In genomic region chr5:174338204-174339010, GRCh38 we compare ENCODE assay signal across 18 cellular contexts.
DNase-seq lines count a peak whose midpoint lies in the region; ATAC-seq and TF ChIP-seq lines count a peak whose summit lies in the region.
"Had no signal": no experiment of that assay in that cellular context is flagged by ENCODE, and none has a peak within 500 bp of the region (broad histone marks: within the 10 kb centered on the region; RNA-seq: fewer than 3 reads in every experiment).

No MANE protein-coding gene starts in this region.

- CTCF ChIA-PET in PC-9 (lab: Charles Lee), result no interaction called here

- in situ Hi-C loops in GM23248 (cut with MboI), result no loop called here

- WGBS in GM23248 (ENCODE audit: low coverage in 1 of 2, low lambda C conversion rate in 2 of 2, missing lambda C conversion rate in 2 of 2), 2 experiments, result 4% methylated on average over 12 of the region's 12 CpGs

- H3K27me3 ChIP-seq in GM23248 (replicated peaks; ENCODE audit: insufficient read depth) (peaks cover 29% of the 10 kb centered on the region), PC-9 (ENCODE audit: insufficient read depth, low read depth) (peaks cover 73% of the 10 kb centered on the region), osteoblast (ENCODE audit: insufficient read depth, low read length) (no peaks in the 10 kb centered on the region)

- H3K27me3 Mint-ChIP-seq in activated naive CD8-positive, alpha-beta T cell treated with anti-CD3 and anti-CD28 coated beads, Interleukin-2, amount 50 U/mL, for 24 hours, result peaks cover 6% of the 10 kb centered on the region
- H3K27me3 Mint-ChIP-seq in effector memory CD8-positive, alpha-beta T cell, result peaks cover 8 to 45% of the 10 kb centered on the region in 2 donors

- H4K20me1 ChIP-seq in GM23248 (ENCODE audit: insufficient read depth) (no peaks in the 10 kb centered on the region), PC-9 (ENCODE audit: insufficient read depth) (no peaks in the 10 kb centered on the region), osteoblast (ENCODE audit: insufficient read depth, low read length) (no peaks in the 10 kb centered on the region)

- peaks cover 4% of the 10 kb centered on the region; the same call in 1 of the 2 replicates for H3K4me1 ChIP-seq in GM23248 (ENCODE audit: insufficient read depth)
- H3K4me1 ChIP-seq in PC-9 (replicated peaks; ENCODE audit: insufficient read depth), result 0 out of 2 replicates have a peak, but pooled peaks cover 3% of the 10 kb centered on the region
- H3K4me1 ChIP-seq in osteoblast (ENCODE audit: insufficient read depth, low read length), result no peaks in the 10 kb centered on the region
- H3K4me1 ChIP-seq: SJCRH30 had no signal

- H3K4me3 Mint-ChIP-seq in activated naive CD8-positive, alpha-beta T cell treated with anti-CD3 and anti-CD28 coated beads, Interleukin-2, amount 50 U/mL, for 24 hours, result no peak overlapping the region
- no peak overlapping the region for H3K4me3 Mint-ChIP-seq in effector memory CD8-positive, alpha-beta T cell
- H3K4me3 Mint-ChIP-seq: activated T-cell treated with anti-CD3 and anti-CD28 coated beads, Interleukin-2, amount 50 U/mL, for 72 hours; dendritic cell treated with granulocyte-macrophage colony-stimulating factor and Interleukin-4, amounts not matched to agents 40 ng/mL and 50 ng/mL, for 4 days; neural crest cell; stimulated activated naive CD8-positive, alpha-beta T cell treated with anti-CD3 and anti-CD28 coated beads, Interleukin-15, Interleukin-2, amounts not matched to agents 100 ng/mL and 50 ng/mL, for 24 hours had no signal

- no peaks in the 10 kb centered on the region for H3K36me3 ChIP-seq in GM23248 (ENCODE audit: low read depth)
- H3K36me3 ChIP-seq in PC-9 (ENCODE audit: low read depth), result no peaks in the 10 kb centered on the region
- H3K36me3 ChIP-seq in osteoblast (ENCODE audit: insufficient read depth, low read length), result no peaks in the 10 kb centered on the region
- H3K36me3 ChIP-seq: SJCRH30 had no signal

- H3K9me3 Mint-ChIP-seq in activated naive CD8-positive, alpha-beta T cell treated with anti-CD3 and anti-CD28 coated beads, Interleukin-2, amount 50 U/mL, for 24 hours, result no peaks in the 10 kb centered on the region
- peaks cover 0 to 6% of the 10 kb centered on the region in 2 donors for H3K9me3 Mint-ChIP-seq in effector memory CD8-positive, alpha-beta T cell
- H3K9me3 Mint-ChIP-seq: activated T-cell treated with anti-CD3 and anti-CD28 coated beads, Interleukin-2, amount 50 U/mL, for 72 hours; dendritic cell treated with granulocyte-macrophage colony-stimulating factor and Interleukin-4, amounts not matched to agents 40 ng/mL and 50 ng/mL, for 4 days; neural crest cell; stimulated activated naive CD8-positive, alpha-beta T cell treated with anti-CD3 and anti-CD28 coated beads, Interleukin-15, Interleukin-2, amounts not matched to agents 100 ng/mL and 50 ng/mL, for 24 hours had no signal

- no peaks in the 10 kb centered on the region for H3K9me2 ChIP-seq in GM23248 (ENCODE audit: insufficient read depth)
- H3K9me2 ChIP-seq in PC-9 (ENCODE audit: insufficient read depth), result no peaks in the 10 kb centered on the region

- H3K9ac ChIP-seq in GM23248, result no peak overlapping the region

- H2AFZ ChIP-seq in GM23248 (no peak overlapping the region), PC-9 (no peak overlapping the region), osteoblast (ENCODE audit: low read length) (no peak overlapping the region)

- no peak overlapping the region for H3K4me3 ChIP-seq in GM23248
- H3K4me3 ChIP-seq in PC-9, result peak overlapping the region; percentile 25; the same call in 1 of the 2 replicates
- H3K4me3 ChIP-seq in fibroblast of pulmonary artery (replicated peaks; ENCODE audit: low read depth, low read length), result no peak overlapping the region
- H3K4me3 ChIP-seq in osteoblast (ENCODE audit: insufficient read depth, low read length), result no peak overlapping the region
- H3K4me3 ChIP-seq: SJCRH30 had no signal

- no peaks in the 10 kb centered on the region for H3K36me3 Mint-ChIP-seq in activated naive CD8-positive, alpha-beta T cell treated with anti-CD3 and anti-CD28 coated beads, Interleukin-2, amount 50 U/mL, for 24 hours (ENCODE audit: low read depth)
- no peaks in the 10 kb centered on the region for H3K36me3 Mint-ChIP-seq in effector memory CD8-positive, alpha-beta T cell (ENCODE audit: insufficient read depth)

- H3K9me3 ChIP-seq in GM23248 (ENCODE audit: low read depth), result no peaks in the 10 kb centered on the region
- H3K9me3 ChIP-seq in PC-9 (ENCODE audit: insufficient read depth, low read depth), result no peaks in the 10 kb centered on the region
- no peaks in the 10 kb centered on the region for H3K9me3 ChIP-seq in osteoblast (ENCODE audit: low read depth, low read length)
- H3K9me3 ChIP-seq: SJCRH30 had no signal

- no peak overlapping the region for H3K27ac Mint-ChIP-seq in activated naive CD8-positive, alpha-beta T cell treated with anti-CD3 and anti-CD28 coated beads, Interleukin-2, amount 50 U/mL, for 24 hours
- no peak overlapping the region for H3K27ac Mint-ChIP-seq in effector memory CD8-positive, alpha-beta T cell
- H3K27ac Mint-ChIP-seq: activated T-cell treated with anti-CD3 and anti-CD28 coated beads, Interleukin-2, amount 50 U/mL, for 72 hours; dendritic cell treated with granulocyte-macrophage colony-stimulating factor and Interleukin-4, amounts not matched to agents 40 ng/mL and 50 ng/mL, for 4 days; stimulated activated naive CD8-positive, alpha-beta T cell treated with anti-CD3 and anti-CD28 coated beads, Interleukin-15, Interleukin-2, amounts not matched to agents 100 ng/mL and 50 ng/mL, for 24 hours had no signal

- H3K4me2 ChIP-seq in GM23248 (ENCODE audit: unreplicated experiment) (no peak overlapping the region), PC-9 (peak overlapping the region; percentile 45), osteoblast (ENCODE audit: insufficient read depth, low read length) (no peak overlapping the region)

- no TSS peak for BruUV-seq in PC-9 (replicated peaks; lab: Mats Ljungman, UMichigan)

- no peak for TF ChIP-seq CTCF in PC-9 (conservative IDR thresholded peaks at IDR 0.05)
- no peak for TF ChIP-seq CTCF in fibroblast of pulmonary artery (IDR thresholded peaks at IDR 0.05; ENCODE audit: low read length, missing control alignments)
- no peak for TF ChIP-seq CTCF in osteoblast (IDR thresholded peaks at IDR 0.05; ENCODE audit: extremely low read depth, low read depth, low read length)

- no peak for ATAC-seq in activated naive CD8-positive, alpha-beta T cell treated with anti-CD3 and anti-CD28 coated beads, Interleukin-2, amount 50 U/mL, for 24 hours
- no peak for ATAC-seq in HG02571 (IDR thresholded peaks at IDR 0.05; ENCODE audit: unreplicated experiment)
- ATAC-seq in effector memory CD8-positive, alpha-beta T cell (replicated peaks), result no peak
- ATAC-seq: activated T-cell treated with anti-CD3 and anti-CD28 coated beads, Interleukin-2, amount 50 U/mL, for 72 hours had no signal

- POLR2A ChIA-PET in PC-9 (lab: Charles Lee; ENCODE audit: unreplicated experiment), result interaction anchor here (0.6 kb wide), 1 partner anchor 37 kb away, joined by 3 read pairs; no protein-coding TSS in a partner anchor

- intact Hi-C loops in PC-9 (cut with micrococcal nuclease; ENCODE audit: unreplicated experiment), result no loop called here

- peak; percentile 25 for DNase-seq in GM23248
- peak in 1 of 2 experiments; percentile 31 for DNase-seq in PC-9
- peak; percentile 13 for DNase-seq in fibroblast of pulmonary artery (ENCODE audit: low read depth)
- DNase-seq in osteoblast (ENCODE audit: insufficient read length, low spot score, missing footprints), result peak; percentile 75
- no peak for DNase-seq in activated naive CD8-positive, alpha-beta T cell treated with anti-CD3 and anti-CD28 coated beads, Interleukin-2, amount 50 U/mL, for 24 hours
- DNase-seq in effector memory CD8-positive, alpha-beta T cell, result no peak
- no peak for DNase-seq in mesenteric fat pad (ENCODE audit: low spot score)
- DNase-seq: activated CD4-positive, alpha-beta T cell treated with anti-CD3 and anti-CD28 coated beads, Interleukin-2, amount 50 U/mL, for 4 hours; activated T-cell treated with anti-CD3 and anti-CD28 coated beads, Interleukin-2, amount 50 U/mL, for 72 hours; amniotic stem cell; DMS53; hippocampal formation; NCI-H2107; SJCRH30 had no signal

- H3F3A ChIP-seq in GM23248 (ENCODE audit: insufficient read depth) (no peaks in the 10 kb centered on the region), PC-9 (ENCODE audit: insufficient read depth, low read depth) (no peaks in the 10 kb centered on the region)

- H3K79me2 ChIP-seq in GM23248 (ENCODE audit: insufficient read depth) (no peaks in the 10 kb centered on the region), PC-9 (ENCODE audit: low read depth) (no peaks in the 10 kb centered on the region), osteoblast (ENCODE audit: insufficient read depth, low read length) (no peaks in the 10 kb centered on the region)

- H3K4me1 Mint-ChIP-seq in activated naive CD8-positive, alpha-beta T cell treated with anti-CD3 and anti-CD28 coated beads, Interleukin-2, amount 50 U/mL, for 24 hours, result no peaks in the 10 kb centered on the region
- H3K4me1 Mint-ChIP-seq in effector memory CD8-positive, alpha-beta T cell (ENCODE audit: low read depth in 2 of 2), result no peaks in the 10 kb centered on the region

- H3K27ac ChIP-seq in GM23248 (no peak overlapping the region), PC-9 (no peak overlapping the region), osteoblast (ENCODE audit: low read depth, low read length) (no peak overlapping the region)
- H3K27ac ChIP-seq: SJCRH30 had no signal

Comparison
In these comparisons a context has a peak if more than half of its experiments do, and no peak if none do; other contexts are left out.
1. DNase-seq: peak in GM23248 (single experiment), fibroblast of pulmonary artery (single experiment) and osteoblast (single experiment); none in activated naive CD8-positive, alpha-beta T cell treated with anti-CD3 and anti-CD28 coated beads, Interleukin-2, amount 50 U/mL, for 24 hours (single experiment), effector memory CD8-positive, alpha-beta T cell (0 of 3) and mesenteric fat pad (single experiment).